Comparison of ENCODE assay signal across 14 cellular contexts in genomic region chr2:234376229-234376628, GRCh38.
A peak's percentile ranks its signal among the peaks of the same experiment; 100 is the strongest.
DNase-seq lines count a peak whose midpoint lies in the region; ATAC-seq and TF ChIP-seq lines count a peak whose summit lies in the region.
"Had no signal": no experiment of that assay in that cellular context is flagged by ENCODE, and none has a peak within 500 bp of the region (broad histone marks: within the 10 kb centered on the region; RNA-seq: fewer than 3 reads in every experiment).

No MANE protein-coding gene starts in this region.

- no peaks in the 10 kb centered on the region for H3K27me3 Mint-ChIP-seq in activated CD4-positive, alpha-beta T cell treated with anti-CD3 and anti-CD28 coated beads, Interleukin-2, amount 10 ng/mL, durations not matched to agents 7 days and 5 days
- peaks cover 6% of the 10 kb centered on the region for H3K27me3 Mint-ChIP-seq in glutamatergic neuron (ENCODE audit: unreplicated experiment)
- H3K27me3 Mint-ChIP-seq in naive thymus-derived CD8-positive, alpha-beta T cell = no peaks in the 10 kb centered on the region

- no peak for TF ChIP-seq POLR2A in suprapubic skin (IDR thresholded peaks at IDR 0.05)

- intact Hi-C loops in PC-3 (cut with micrococcal nuclease) (no loop called here), head of caudate nucleus (cut with DNase I) (no loop called here)

- TF ChIP-seq EP300 in suprapubic skin (IDR thresholded peaks at IDR 0.05) = no peak

- peaks cover 4% of the 10 kb centered on the region for H3K36me3 Mint-ChIP-seq in activated CD4-positive, alpha-beta T cell treated with anti-CD3 and anti-CD28 coated beads, Interleukin-2, amount 10 ng/mL, durations not matched to agents 7 days and 5 days (ENCODE audit: low read depth)
- no peaks in the 10 kb centered on the region for H3K36me3 Mint-ChIP-seq in glutamatergic neuron (ENCODE audit: unreplicated experiment)
- H3K36me3 Mint-ChIP-seq in naive thymus-derived CD8-positive, alpha-beta T cell = no peaks in the 10 kb centered on the region

- no peaks in the 10 kb centered on the region for H3F3A ChIP-seq in PC-3 (ENCODE audit: low read length, unreplicated experiment)

- BruUV-seq in PC-3 (replicated peaks; lab: Mats Ljungman, UMichigan) = no TSS peak

- H3K9me2 ChIP-seq in PC-3 (replicated peaks; ENCODE audit: low read length) = no peaks in the 10 kb centered on the region

- no peaks in the 10 kb centered on the region for H3K36me3 ChIP-seq in PC-3 (ENCODE audit: low read depth, low read length)
- H3K36me3 ChIP-seq in suprapubic skin = no peaks in the 10 kb centered on the region
- H3K36me3 ChIP-seq: BLaER1, HAP-1 had no signal

- H3K27ac ChIP-seq in PC-3 (ENCODE audit: low read length) = no peak overlapping the region
- peak overlapping the region; percentile 18 for H3K27ac ChIP-seq in suprapubic skin
- H3K27ac ChIP-seq: 22Rv1, BLaER1 had no signal

- H4K20me1 ChIP-seq in PC-3 (ENCODE audit: low read length) = no peaks in the 10 kb centered on the region
- H4K20me1 ChIP-seq: BLaER1 had no signal

- POLR2A ChIA-PET in activated CD4-positive, alpha-beta T cell treated with anti-CD3 and anti-CD28 coated beads, Interleukin-2, amount 10 ng/mL, durations not matched to agents 7 days and 5 days (lab: Charles Lee) = no interaction called here
- POLR2A ChIA-PET in PC-3 (lab: Charles Lee; ENCODE audit: unreplicated experiment) = no interaction called here
- POLR2A ChIA-PET in naive thymus-derived CD8-positive, alpha-beta T cell (lab: Charles Lee) = no interaction called here

- peak overlapping the region; percentile 41 for H3K27ac Mint-ChIP-seq in activated CD4-positive, alpha-beta T cell treated with anti-CD3 and anti-CD28 coated beads, Interleukin-2, amount 10 ng/mL, durations not matched to agents 7 days and 5 days
- peak overlapping the region; percentile 64 for H3K27ac Mint-ChIP-seq in glutamatergic neuron (ENCODE audit: unreplicated experiment)
- H3K27ac Mint-ChIP-seq in naive thymus-derived CD8-positive, alpha-beta T cell = peak overlapping the region in 2 of 10 donors; percentile 26 to 28

- DNase-seq in activated CD4-positive, alpha-beta T cell treated with anti-CD3 and anti-CD28 coated beads, Interleukin-2, amount 10 ng/mL, durations not matched to agents 7 days and 5 days = no peak
- DNase-seq in activated CD4-positive, alpha-beta T cell treated with anti-CD3 and anti-CD28 coated beads for 1 hour = no peak
- DNase-seq in PC-3 = no peak
- no peak for DNase-seq in glutamatergic neuron
- no peak for DNase-seq in suprapubic skin (ENCODE audit: low spot score in 2 of 2)
- no peak for DNase-seq in head of caudate nucleus
- DNase-seq in naive thymus-derived CD8-positive, alpha-beta T cell = no peak
- DNase-seq: AML-193, DMS53, GF-D8 had no signal

- peaks cover 8% of the 10 kb centered on the region; the same call in 1 of the 2 replicates for H3K4me1 ChIP-seq in PC-3 (ENCODE audit: insufficient read depth, low read length)
- peaks cover 53% of the 10 kb centered on the region for H3K4me1 ChIP-seq in suprapubic skin

- H3K9me3 Mint-ChIP-seq in activated CD4-positive, alpha-beta T cell treated with anti-CD3 and anti-CD28 coated beads, Interleukin-2, amount 10 ng/mL, durations not matched to agents 7 days and 5 days = peaks cover 1% of the 10 kb centered on the region
- H3K9me3 Mint-ChIP-seq in glutamatergic neuron (ENCODE audit: unreplicated experiment) = peaks cover 5% of the 10 kb centered on the region
- no peaks in the 10 kb centered on the region for H3K9me3 Mint-ChIP-seq in naive thymus-derived CD8-positive, alpha-beta T cell

- H3K79me2 ChIP-seq in PC-3 (ENCODE audit: low read length) = no peaks in the 10 kb centered on the region

- no peak overlapping the region for H2AFZ ChIP-seq in PC-3 (ENCODE audit: low read length)

- H3K27me3 ChIP-seq in PC-3 (ENCODE audit: low read length) (no peaks in the 10 kb centered on the region), suprapubic skin (no peaks in the 10 kb centered on the region)
- H3K27me3 ChIP-seq: BLaER1 had no signal

- CTCF ChIA-PET in activated CD4-positive, alpha-beta T cell treated with anti-CD3 and anti-CD28 coated beads, Interleukin-2, amount 10 ng/mL, durations not matched to agents 7 days and 5 days (lab: Charles Lee) = no interaction called here
- CTCF ChIA-PET in PC-3 (lab: Charles Lee) = no interaction called here

- peaks cover 57% of the 10 kb centered on the region for H3K4me1 Mint-ChIP-seq in activated CD4-positive, alpha-beta T cell treated with anti-CD3 and anti-CD28 coated beads, Interleukin-2, amount 10 ng/mL, durations not matched to agents 7 days and 5 days
- H3K4me1 Mint-ChIP-seq in glutamatergic neuron (ENCODE audit: low read depth, unreplicated experiment) = peaks cover 49% of the 10 kb centered on the region
- peaks cover 23 to 40% (median 38%) of the 10 kb centered on the region in 4 donors for H3K4me1 Mint-ChIP-seq in naive thymus-derived CD8-positive, alpha-beta T cell

- H3K9me3 ChIP-seq in PC-3 (ENCODE audit: low read length) (no peaks in the 10 kb centered on the region), suprapubic skin (no peaks in the 10 kb centered on the region)
- H3K9me3 ChIP-seq: BLaER1, HAP-1 had no signal

- no peak overlapping the region for H3K9ac ChIP-seq in PC-3 (ENCODE audit: low read length)
- H3K9ac ChIP-seq: BLaER1 had no signal

- H3K4me3 ChIP-seq in PC-3 (ENCODE audit: low read length) (no peak overlapping the region), suprapubic skin (no peak overlapping the region)
- H3K4me3 ChIP-seq: BLaER1, HAP-1 had no signal

- H3K4me3 Mint-ChIP-seq in activated CD4-positive, alpha-beta T cell treated with anti-CD3 and anti-CD28 coated beads, Interleukin-2, amount 10 ng/mL, durations not matched to agents 7 days and 5 days = no peak overlapping the region
- peak overlapping the region; percentile 70 for H3K4me3 Mint-ChIP-seq in glutamatergic neuron (ENCODE audit: unreplicated experiment)
- peak overlapping the region in 1 of 10 donors; percentile 29 for H3K4me3 Mint-ChIP-seq in naive thymus-derived CD8-positive, alpha-beta T cell

- no peak overlapping the region for H3K4me2 ChIP-seq in PC-3 (ENCODE audit: low read length)
- H3K4me2 ChIP-seq: BLaER1 had no signal

- 75% methylated on average over 3 of the region's 3 CpGs for WGBS in suprapubic skin

- peak; percentile 67 for ATAC-seq in PC-3
- no peak for ATAC-seq in HG02571 (IDR thresholded peaks at IDR 0.05; ENCODE audit: unreplicated experiment)
- no peak for ATAC-seq in naive thymus-derived CD8-positive, alpha-beta T cell

- no peak for TF ChIP-seq CTCF in PC-3 (conservative IDR thresholded peaks at IDR 0.05; ENCODE audit: low read depth, low read length)
- no peak for TF ChIP-seq CTCF in glutamatergic neuron (IDR thresholded peaks at IDR 0.05; ENCODE audit: partially characterized antibody, unreplicated experiment)
- TF ChIP-seq CTCF in suprapubic skin (IDR thresholded peaks at IDR 0.05) = no peak
